35 cellular contexts compared by ENCODE assay signal in genomic region chr1:193649587-193649986, GRCh38.
"Had no signal": no experiment of that assay in that cellular context is flagged by ENCODE, and none has a peak within 500 bp of the region (broad histone marks: within the 10 kb centered on the region; RNA-seq: fewer than 3 reads in every experiment).

No MANE protein-coding gene starts in this region.

- H3K27ac ChIP-seq: adrenal gland, body of pancreas, brain microvascular endothelial cell, breast epithelium, VCaP had no signal

- H3K36me3 ChIP-seq: adrenal gland, brain microvascular endothelial cell had no signal

- H3K27ac Mint-ChIP-seq: activated B cell treated with CpG ODN at 0.5 μM for 24 hours; activated CD4-positive, alpha-beta memory T cell treated with anti-CD3 and anti-CD28 coated beads for 36 hours; activated CD4-positive, alpha-beta T cell treated with anti-CD3 and anti-CD28 coated beads, Interleukin-2, amount 10 ng/mL, durations not matched to agents 24 days and 14 days; activated CD8-positive, alpha-beta T cell treated with anti-CD3 and anti-CD28 coated beads for 36 hours; activated naive CD4-positive, alpha-beta T cell treated with anti-CD3 and anti-CD28 coated beads for 36 hours; activated naive CD4-positive, alpha-beta T cell treated with anti-CD3 and anti-CD28 coated beads, Interleukin-2, amount 50 U/mL, for 72 hours; activated naive CD8-positive, alpha-beta T cell treated with anti-CD3 and anti-CD28 coated beads for 36 hours; activated T-helper 1 cell treated with anti-CD3 and anti-CD28 coated beads, Interleukin-12 subunit alpha, Interleukin-12 subunit beta, Interleukin-2, Interleukin-4 antibody, amounts not matched to agents 30 ng/mL and 10 ng/mL and 1 ng/mL, durations not matched to agents 14 hours and 24 hours and 36 hours; activated T-helper 17 cell treated with anti-CD3 and anti-CD28 coated beads, Interleukin-2, amount 50 U/mL, for 72 hours; T-helper 1 cell treated with Interleukin-12 subunit alpha and Interleukin-12 subunit beta and Interleukin-4 antibody, amounts not matched to agents 30 μg/mL and 1 μg/mL, for 36 hours; T-helper 2 cell treated with Interferon-gamma antibody and Interleukin-4, amounts not matched to agents 5 μg/mL and 100 μg/mL, for 36 hours had no signal

- H3K4me1 ChIP-seq: adrenal gland, body of pancreas, breast epithelium had no signal

- ATAC-seq: activated CD8-positive, alpha-beta T cell treated with anti-CD3 and anti-CD28 coated beads for 36 hours; activated naive CD4-positive, alpha-beta T cell treated with anti-CD3 and anti-CD28 coated beads, Interleukin-2, amount 50 U/mL, for 72 hours; activated T-cell treated with anti-CD3 and anti-CD28 coated beads, Interleukin-2, amount 50 U/mL, for 4 hours; activated T-cell treated with anti-CD3 and anti-CD28 coated beads, Interleukin-2, amount 50 U/mL, for 72 hours; activated T-helper 17 cell treated with anti-CD3 and anti-CD28 coated beads, Interleukin-2, amount 50 U/mL, for 72 hours; body of pancreas had no signal

- H3K4me3 Mint-ChIP-seq: activated B cell treated with CpG ODN at 0.5 μM for 24 hours; activated CD4-positive, alpha-beta memory T cell treated with anti-CD3 and anti-CD28 coated beads for 36 hours; activated CD4-positive, alpha-beta T cell treated with anti-CD3 and anti-CD28 coated beads, Interleukin-2, amount 10 ng/mL, durations not matched to agents 24 days and 14 days; activated CD8-positive, alpha-beta T cell treated with anti-CD3 and anti-CD28 coated beads for 36 hours; activated naive CD4-positive, alpha-beta T cell treated with anti-CD3 and anti-CD28 coated beads for 36 hours; activated naive CD8-positive, alpha-beta T cell treated with anti-CD3 and anti-CD28 coated beads for 36 hours; activated T-cell treated with anti-CD3 and anti-CD28 coated beads, Interleukin-2, amount 50 U/mL, for 4 hours; activated T-cell treated with anti-CD3 and anti-CD28 coated beads, Interleukin-2, amount 50 U/mL, for 72 hours; activated T-helper 1 cell treated with anti-CD3 and anti-CD28 coated beads, Interleukin-12 subunit alpha, Interleukin-12 subunit beta, Interleukin-2, Interleukin-4 antibody, amounts not matched to agents 30 ng/mL and 10 ng/mL and 1 ng/mL, durations not matched to agents 14 hours and 24 hours and 36 hours; activated T-helper 17 cell treated with anti-CD3 and anti-CD28 coated beads, Interleukin-2, amount 50 U/mL, for 72 hours; T-helper 1 cell treated with Interleukin-12 subunit alpha and Interleukin-12 subunit beta and Interleukin-4 antibody, amounts not matched to agents 30 μg/mL and 1 μg/mL, for 36 hours; T-helper 2 cell treated with Interferon-gamma antibody and Interleukin-4, amounts not matched to agents 5 μg/mL and 100 μg/mL, for 36 hours had no signal

- H3K27me3 ChIP-seq: adrenal gland, body of pancreas, brain microvascular endothelial cell, breast epithelium had no signal

- H3K27me3 Mint-ChIP-seq: activated CD4-positive, alpha-beta memory T cell treated with anti-CD3 and anti-CD28 coated beads for 36 hours; activated CD4-positive, alpha-beta T cell treated with anti-CD3 and anti-CD28 coated beads, Interleukin-2, amount 10 ng/mL, durations not matched to agents 24 days and 14 days; activated CD8-positive, alpha-beta T cell treated with anti-CD3 and anti-CD28 coated beads for 36 hours; activated naive CD8-positive, alpha-beta T cell treated with anti-CD3 and anti-CD28 coated beads for 36 hours; activated T-helper 17 cell treated with anti-CD3 and anti-CD28 coated beads, Interleukin-2, amount 50 U/mL, for 72 hours had no signal

- H3K9me3 ChIP-seq: body of pancreas had no signal

- H3K4me3 ChIP-seq: adrenal gland, body of pancreas, breast epithelium had no signal

- DNase-seq: activated B cell treated with CpG ODN at 0.5 μM for 24 hours; activated CD4-positive, alpha-beta memory T cell treated with anti-CD3 and anti-CD28 coated beads for 36 hours; activated CD4-positive, alpha-beta T cell treated with anti-CD3 and anti-CD28 coated beads for 4 hours; activated CD4-positive, alpha-beta T cell treated with anti-CD3 and anti-CD28 coated beads, Interleukin-2, amount 10 ng/mL, durations not matched to agents 24 days and 14 days; activated CD4-positive, alpha-beta T cell treated with anti-CD3 and anti-CD28 coated beads, Interleukin-2, amount 50 U/mL, for 1 hour; activated CD4-positive, alpha-beta T cell treated with anti-CD3 and anti-CD28 coated beads, Interleukin-2, amount 50 U/mL, for 4 hours; activated CD4-positive, CD25-positive, alpha-beta regulatory T cell treated with anti-CD3 and anti-CD28 coated beads, Interleukin-2, amount 50 U/mL, for 72 hours; activated CD8-positive, alpha-beta memory T cell treated with anti-CD3 and anti-CD28 coated beads, Interleukin-2, amount 50 U/mL, for 4 hours; activated CD8-positive, alpha-beta T cell treated with anti-CD3 and anti-CD28 coated beads for 36 hours; activated effector memory CD4-positive, alpha-beta T cell treated with anti-CD3 and anti-CD28 coated beads, Interleukin-2, amount 50 U/mL, for 16 hours; activated gamma-delta T cell treated with Interleukin-2 at 50 U/mL for 16 hours; activated naive CD4-positive, alpha-beta T cell; activated naive CD4-positive, alpha-beta T cell treated with anti-CD3 and anti-CD28 coated beads for 36 hours; activated naive CD4-positive, alpha-beta T cell treated with anti-CD3 and anti-CD28 coated beads, Interleukin-2, amount 50 U/mL, for 16 hours; activated naive CD8-positive, alpha-beta T cell treated with anti-CD3 and anti-CD28 coated beads for 36 hours; activated T-cell treated with anti-CD3 and anti-CD28 coated beads for 4 hours; activated T-cell treated with anti-CD3 and anti-CD28 coated beads, Interleukin-2, amount 50 U/mL, for 1 hour; activated T-cell treated with anti-CD3 and anti-CD28 coated beads, Interleukin-2, amount 50 U/mL, for 4 hours; activated T-cell treated with anti-CD3 and anti-CD28 coated beads, Interleukin-2, amount 50 U/mL, for 72 hours; adrenal gland; amniotic stem cell; aorta; body of pancreas; brain microvascular endothelial cell; central memory CD4-positive, alpha-beta T cell; T-helper 2 cell; T-helper 9 cell had no signal

- FAIRE-seq: astrocyte had no signal

- H3K4me1 Mint-ChIP-seq: activated B cell treated with CpG ODN at 0.5 μM for 24 hours; activated CD4-positive, alpha-beta T cell treated with anti-CD3 and anti-CD28 coated beads, Interleukin-2, amount 10 ng/mL, durations not matched to agents 24 days and 14 days; activated naive CD8-positive, alpha-beta T cell treated with anti-CD3 and anti-CD28 coated beads for 36 hours had no signal
